ENCODE assay signal across 11 cellular contexts in the genomic region with DNA sequence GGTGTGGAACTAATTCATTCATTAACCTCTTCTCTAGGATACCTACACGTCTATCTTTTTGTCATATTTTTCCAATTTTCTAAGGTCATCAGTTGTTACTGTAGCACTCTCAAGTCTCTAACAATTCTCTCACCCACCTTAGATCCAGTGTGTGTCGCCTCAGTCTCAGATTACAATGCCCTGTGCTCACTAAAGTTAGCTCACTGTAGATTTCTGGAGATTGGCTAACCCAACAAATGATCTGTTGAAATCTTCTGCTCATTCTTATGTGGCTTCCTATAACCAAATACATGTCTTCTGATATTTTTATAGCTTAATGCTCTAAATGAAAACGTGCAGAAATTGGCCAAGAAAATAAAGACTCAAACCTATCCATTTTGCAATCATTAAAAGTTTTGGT.
"Had no signal": no experiment of that assay in that cellular context is flagged by ENCODE, and none has a peak within 500 bp of the region (broad histone marks: within the 10 kb centered on the region; RNA-seq: fewer than 3 reads in every experiment).

No MANE protein-coding gene starts in this region.

- ATAC-seq: left lobe of liver; natural killer cell treated with Interleukin-12 subunit alpha and Interleukin-12 subunit beta and Interleukin-15 and Interleukin-18, amount 100 ng/mL, for 72 hours had no signal

- H3K4me2 ChIP-seq: hepatocyte had no signal

- DNase-seq: activated CD4-positive, alpha-beta T cell treated with anti-CD3 and anti-CD28 coated beads, Interleukin-2, amount 50 U/mL, for 1 hour; activated CD8-positive, alpha-beta memory T cell treated with anti-CD3 and anti-CD28 coated beads for 24 hours; activated naive CD8-positive, alpha-beta T cell treated with anti-CD3 and anti-CD28 coated beads for 36 hours; aorta; right lobe of liver had no signal

- H3K27ac Mint-ChIP-seq: activated naive CD8-positive, alpha-beta T cell treated with anti-CD3 and anti-CD28 coated beads for 36 hours; natural killer cell treated with Interleukin-12 subunit alpha and Interleukin-12 subunit beta and Interleukin-15 and Interleukin-18, amount 100 ng/mL, for 72 hours; stimulated activated naive CD8-positive, alpha-beta T cell treated with anti-CD3 and anti-CD28 coated beads, Interleukin-15, Interleukin-2, amounts not matched to agents 100 ng/mL and 50 ng/mL, for 24 hours; T-helper 2 cell treated with Interferon-gamma antibody and Interleukin-4, amounts not matched to agents 5 μg/mL and 100 μg/mL, for 36 hours had no signal

- H3K27me3 ChIP-seq: hepatocyte, right lobe of liver, suprapubic skin had no signal

- H2AFZ ChIP-seq: hepatocyte had no signal

- H3K9me3 ChIP-seq: right lobe of liver, suprapubic skin had no signal

- H3K79me2 ChIP-seq: hepatocyte had no signal

- H3K4me3 Mint-ChIP-seq: activated naive CD8-positive, alpha-beta T cell treated with anti-CD3 and anti-CD28 coated beads for 36 hours; natural killer cell treated with Interleukin-12 subunit alpha and Interleukin-12 subunit beta and Interleukin-15 and Interleukin-18, amount 100 ng/mL, for 72 hours; stimulated activated naive CD8-positive, alpha-beta T cell treated with anti-CD3 and anti-CD28 coated beads, Interleukin-15, Interleukin-2, amounts not matched to agents 100 ng/mL and 50 ng/mL, for 24 hours; T-helper 2 cell treated with Interferon-gamma antibody and Interleukin-4, amounts not matched to agents 5 μg/mL and 100 μg/mL, for 36 hours had no signal

- H3K4me1 Mint-ChIP-seq: activated naive CD8-positive, alpha-beta T cell treated with anti-CD3 and anti-CD28 coated beads for 36 hours had no signal

- H3K9me3 Mint-ChIP-seq: activated naive CD8-positive, alpha-beta T cell treated with anti-CD3 and anti-CD28 coated beads for 36 hours; natural killer cell treated with Interleukin-12 subunit alpha and Interleukin-12 subunit beta and Interleukin-15 and Interleukin-18, amount 100 ng/mL, for 72 hours; stimulated activated naive CD8-positive, alpha-beta T cell treated with anti-CD3 and anti-CD28 coated beads, Interleukin-15, Interleukin-2, amounts not matched to agents 100 ng/mL and 50 ng/mL, for 24 hours; T-helper 2 cell treated with Interferon-gamma antibody and Interleukin-4, amounts not matched to agents 5 μg/mL and 100 μg/mL, for 36 hours had no signal

- H3K27me3 Mint-ChIP-seq: activated naive CD8-positive, alpha-beta T cell treated with anti-CD3 and anti-CD28 coated beads for 36 hours; natural killer cell treated with Interleukin-12 subunit alpha and Interleukin-12 subunit beta and Interleukin-15 and Interleukin-18, amount 100 ng/mL, for 72 hours; stimulated activated naive CD8-positive, alpha-beta T cell treated with anti-CD3 and anti-CD28 coated beads, Interleukin-15, Interleukin-2, amounts not matched to agents 100 ng/mL and 50 ng/mL, for 24 hours had no signal

- H3K27ac ChIP-seq: hepatocyte, right lobe of liver, suprapubic skin had no signal

- H3K4me3 ChIP-seq: hepatocyte, right lobe of liver, suprapubic skin had no signal
